Comparison of ENCODE assay signal across 9 cellular contexts in the genomic region with DNA sequence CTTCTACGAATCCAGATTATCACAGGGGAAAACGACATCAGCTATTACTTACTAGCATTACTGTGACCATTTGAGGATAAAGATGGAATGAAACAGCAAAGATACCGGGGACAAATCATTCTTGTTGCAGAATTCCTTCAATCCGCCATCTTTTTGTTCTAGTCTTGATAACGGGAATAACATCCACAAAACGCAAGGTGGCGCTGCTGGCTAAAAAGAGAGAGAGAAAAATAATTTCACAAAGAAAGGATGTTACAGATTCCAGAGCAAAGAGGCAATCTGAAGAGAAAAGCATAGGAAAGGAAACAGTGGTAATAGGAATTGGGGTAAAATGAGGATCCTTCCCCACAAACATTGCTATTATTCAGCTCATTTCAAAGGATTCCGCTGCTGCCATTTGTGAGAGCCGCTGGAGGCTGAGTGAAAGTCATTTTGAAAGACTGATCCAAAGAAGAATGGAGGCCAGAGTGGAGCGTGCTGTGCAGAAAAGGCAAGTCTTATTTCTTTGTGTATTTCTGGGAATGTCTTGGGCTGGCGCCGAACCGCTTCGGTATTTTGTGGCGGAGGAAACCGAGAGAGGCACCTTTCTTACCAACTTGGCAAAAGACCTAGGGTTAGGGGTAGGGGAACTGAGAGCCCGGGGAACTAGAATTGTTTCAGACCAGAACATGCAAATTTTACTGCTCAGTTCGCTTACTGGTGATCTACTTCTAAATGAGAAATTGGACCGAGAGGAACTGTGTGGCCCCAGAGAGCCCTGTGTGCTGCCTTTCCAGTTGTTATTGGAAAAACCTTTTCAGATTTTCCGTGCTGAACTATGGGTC. TPM values are rescaled to one million over a fixed set of nuclear protein-coding genes. Genes with fewer than 3 reads are reported as not detected.
DNase-seq lines count a peak whose midpoint lies in the region; ATAC-seq and TF ChIP-seq lines count a peak whose summit lies in the region.
"Had no signal": no experiment of that assay in that cellular context is flagged by ENCODE, and none has a peak within 500 bp of the region (broad histone marks: within the 10 kb centered on the region; RNA-seq: fewer than 3 reads in every experiment).

Gene PCDHB7, plus strand, starts transcription at position 264 of the 824 bp plus-strand sequence. Its CDS starts 192 bp downstream, at position 456.

- no peaks in the 10 kb centered on the region for H3K4me1 ChIP-seq in psoas muscle

- peaks cover 0 to 40% (median 7%) of the 10 kb centered on the region in 3 donors for H3K27me3 ChIP-seq in psoas muscle (ENCODE audit: insufficient read depth in 3 of 3, low read length in 2 of 3)

- no peak within 1 kb of the TSS for H3K27ac ChIP-seq in psoas muscle
- H3K27ac ChIP-seq: skin epidermis had no signal

- no peaks in the 10 kb centered on the region for H3K36me3 ChIP-seq in psoas muscle (ENCODE audit: insufficient read depth in 1 of 2, low read depth in 1 of 2)

- intact Hi-C loops in psoas muscle (cut with DNase I): no loop called here

- peak within 1 kb of the TSS; percentile 31 for H3K4me3 ChIP-seq in psoas muscle

- peak; percentile 32 for TF ChIP-seq CTCF in psoas muscle (IDR thresholded peaks at IDR 0.05)

- 17 to 31% (median 26%) methylated on average over 20 of the region's 20 CpGs for WGBS in psoas muscle, 3 donors

- H3K9me3 ChIP-seq in psoas muscle: peaks cover 2% of the 10 kb centered on the region

- peak; percentile 6 for DNase-seq in activated naive CD4-positive, alpha-beta T cell treated with Interleukin-2 at 50 U/mL for 16 hours
- no peak for DNase-seq in activated naive CD4-positive, alpha-beta T cell (lab: John Stamatoyannopoulos, UW)
- peak; percentile 80 for DNase-seq in NCI-H748 (lab: John Stamatoyannopoulos, UW; ENCODE audit: unreplicated experiment)
- peak; percentile 66 for DNase-seq in dedifferentiated amniotic fluid mesenchymal stem cell (ENCODE audit: extremely low spot score)
- DNase-seq in psoas muscle: no peak
- no peak for DNase-seq in DMS79 treated with DMSO at 0.1 percent for 48 hours (lab: John Stamatoyannopoulos, UW)

- ATAC-seq in psoas muscle: no peak
- ATAC-seq in HG03469 (IDR thresholded peaks at IDR 0.05; ENCODE audit: unreplicated experiment): no peak
- no peak for ATAC-seq in HG03457 (IDR thresholded peaks at IDR 0.05; ENCODE audit: unreplicated experiment)

RNA-seq across cellular contexts. Expression of gene PCDHB7, which starts in this region (rescaled TPM):
- total RNA-seq in psoas muscle: under 1 TPM; 0.19 to 0.59 (median 0.34) TPM
- polyA plus RNA-seq in psoas muscle: under 1 TPM; 0.08 to 0.18 (median 0.16) TPM

Comparison
In these comparisons a context has a peak if more than half of its experiments do, and no peak if none do; other contexts are left out.
1. DNase-seq: peak in activated naive CD4-positive, alpha-beta T cell treated with Interleukin-2 at 50 U/mL for 16 hours (single experiment), NCI-H748 (single experiment) and dedifferentiated amniotic fluid mesenchymal stem cell (single experiment); none in activated naive CD4-positive, alpha-beta T cell (0 of 4), psoas muscle (0 of 2) and DMS79 treated with DMSO at 0.1 percent for 48 hours (single experiment).